19 cellular contexts compared by ENCODE assay signal in the genomic region with DNA sequence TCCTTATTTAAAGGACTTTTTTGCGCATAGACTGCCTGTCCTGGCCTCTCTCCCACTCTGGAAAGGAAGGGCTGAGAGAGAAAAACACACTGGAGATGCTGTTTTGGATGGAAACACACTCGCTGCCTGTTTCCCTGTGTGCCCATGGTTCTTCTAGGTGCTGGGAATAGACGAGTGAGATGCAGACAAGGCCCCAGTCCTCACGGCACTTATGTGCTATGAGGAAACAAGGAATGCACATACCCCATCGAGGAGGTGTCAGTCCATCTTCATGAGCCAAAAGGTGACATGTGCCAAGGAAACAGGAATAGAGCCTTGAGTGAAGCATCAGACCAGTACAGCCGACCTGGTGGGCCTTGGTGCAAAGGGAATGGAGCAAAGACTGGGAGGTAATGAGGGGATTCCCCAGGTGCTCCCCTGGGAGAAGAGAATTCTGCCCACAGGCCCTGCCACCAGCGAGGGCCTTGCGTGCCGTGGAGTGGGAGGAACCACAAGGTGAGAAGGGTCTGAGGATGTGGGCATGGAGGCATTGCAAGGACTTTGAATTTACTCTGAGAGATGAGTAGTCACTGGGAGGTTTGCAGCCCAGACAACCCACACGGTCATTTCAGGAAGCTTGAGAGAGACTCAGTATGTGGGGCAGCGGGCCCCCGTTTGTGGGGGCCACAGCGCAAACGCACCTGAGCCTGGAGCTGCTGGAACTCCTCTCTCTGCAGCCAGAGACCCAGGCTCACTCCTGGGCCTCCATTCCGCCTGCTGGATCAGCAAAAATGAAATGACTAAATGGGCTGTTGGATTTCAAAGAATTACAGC.
DNase-seq lines count a peak whose midpoint lies in the region; ATAC-seq, FAIRE-seq and TF ChIP-seq lines count a peak whose summit lies in the region.
"Had no signal": no experiment of that assay in that cellular context is flagged by ENCODE, and none has a peak within 500 bp of the region (broad histone marks: within the 10 kb centered on the region; RNA-seq: fewer than 3 reads in every experiment).

No MANE protein-coding gene starts in this region.

- no peaks in the 10 kb centered on the region for H4K20me1 ChIP-seq in fibroblast of lung (ENCODE audit: control insufficient read depth, extremely low read depth, insufficient read depth, low read length)

- peak overlapping the region; percentile 79 for H3K4me2 ChIP-seq in fibroblast of lung (ENCODE audit: extremely low read depth, insufficient read depth, low read length)

- DNase-seq in right atrium auricular region (ENCODE audit: low spot score) (no peak), cardiac septum (ENCODE audit: low spot score) (no peak), fibroblast of lung (ENCODE audit: low read depth in 2 of 2) (no peak), psoas muscle (no peak), vagina (ENCODE audit: extremely low spot score in 2 of 2) (no peak), pancreas (no peak), GM13976 (ENCODE audit: low spot score) (no peak)
- DNase-seq: ACHN; activated T-cell treated with anti-CD3 and anti-CD28 coated beads, Interleukin-2, amount 50 U/mL, for 4 hours; COR-L47; naive B cell; NCI-H1105; NCI-H226; stimulated activated CD4-positive, alpha-beta T cell treated with anti-CD3 and anti-CD28 coated beads, Interleukin-4, amount 100 ng/mL, for 4 hours; T-cell had no signal

- H3K4me3 ChIP-seq in right atrium auricular region (no peak overlapping the region), fibroblast of lung (replicated peaks in 1 of 4; ENCODE audit: control extremely low read depth in 1 of 4, insufficient read depth in 1 of 4, low read depth in 3 of 4, low read length in 4 of 4) (no peak overlapping the region), psoas muscle (no peak overlapping the region), vagina (peak overlapping the region in 1 of 2 donors; percentile 13), pancreas (no peak overlapping the region)
- H3K4me3 ChIP-seq: adrenal gland had no signal

- H3K9me3 ChIP-seq in right atrium auricular region = no peaks in the 10 kb centered on the region
- H3K9me3 ChIP-seq in fibroblast of lung (ENCODE audit: control insufficient read depth, insufficient read depth, low read depth, low read length) = no peaks in the 10 kb centered on the region
- no peaks in the 10 kb centered on the region for H3K9me3 ChIP-seq in psoas muscle
- H3K9me3 ChIP-seq in vagina = no peaks in the 10 kb centered on the region
- no peaks in the 10 kb centered on the region for H3K9me3 ChIP-seq in pancreas
- H3K9me3 ChIP-seq: adrenal gland had no signal

- no peak for FAIRE-seq in pancreas (lab: Jason Lieb, UNC)
- FAIRE-seq: islet of Langerhans had no signal

- peak overlapping the region; percentile 44 for H2AFZ ChIP-seq in fibroblast of lung (ENCODE audit: low read length)

- H3K27ac ChIP-seq in right atrium auricular region (peak overlapping the region; percentile 66 to 83), fibroblast of lung (ENCODE audit: insufficient read depth, low read length) (peak overlapping the region; percentile 91), psoas muscle (peak overlapping the region; percentile 78), vagina (peak overlapping the region; percentile 78), pancreas (peak overlapping the region in 2 of 4 donors; percentile 12 to 57)

- TF ChIP-seq CTCF in right atrium auricular region (IDR thresholded peaks at IDR 0.05) (no peak), fibroblast of lung (conservative IDR thresholded peaks at IDR 0.05 in 1 of 2, IDR thresholded peaks at IDR 0.05 in 1 of 2; ENCODE audit: low read depth in 1 of 2, low read length in 2 of 2) (no peak), psoas muscle (IDR thresholded peaks at IDR 0.05) (no peak), vagina (IDR thresholded peaks at IDR 0.05) (no peak), pancreas (IDR thresholded peaks at IDR 0.05) (no peak), GM13976 (IDR thresholded peaks at IDR 0.05; ENCODE audit: borderline replicate concordance, control extremely low read depth, extremely low read depth, insufficient read depth, missing control alignments) (no peak)

- no peaks in the 10 kb centered on the region for H3K79me2 ChIP-seq in fibroblast of lung (ENCODE audit: control insufficient read depth, insufficient read depth, low read length)

- H3K27me3 ChIP-seq in right atrium auricular region (no peaks in the 10 kb centered on the region), fibroblast of lung (ENCODE audit: control insufficient read depth, insufficient read depth, low read length) (no peaks in the 10 kb centered on the region), psoas muscle (ENCODE audit: insufficient read depth in 3 of 3, low read length in 2 of 3) (peaks cover 0 to 2% (median 0%) of the 10 kb centered on the region in 3 donors), vagina (no peaks in the 10 kb centered on the region), pancreas (no peaks in the 10 kb centered on the region)
- H3K27me3 ChIP-seq: adrenal gland had no signal

- H3K36me3 ChIP-seq in right atrium auricular region (no peaks in the 10 kb centered on the region), fibroblast of lung (ENCODE audit: control insufficient read depth, insufficient read depth, low read length) (no peaks in the 10 kb centered on the region), psoas muscle (ENCODE audit: insufficient read depth in 1 of 2, low read depth in 1 of 2) (no peaks in the 10 kb centered on the region), vagina (no peaks in the 10 kb centered on the region), pancreas (no peaks in the 10 kb centered on the region)
- H3K36me3 ChIP-seq: adrenal gland had no signal

- no peak for TF ChIP-seq POLR2A in vagina (IDR thresholded peaks at IDR 0.05)

- 81 to 90% (median 88%) methylated on average over 15 of the region's 15 CpGs for WGBS in psoas muscle, 3 donors
- 90 to 93% methylated on average over 15 of the region's 15 CpGs for WGBS in pancreas, 2 donors

- ATAC-seq in psoas muscle = peak in 1 of 4 donors; percentile 49
- ATAC-seq in pancreas = no peak
- ATAC-seq in HG02870 (IDR thresholded peaks at IDR 0.05; ENCODE audit: unreplicated experiment) = no peak
- ATAC-seq: activated T-cell treated with anti-CD3 and anti-CD28 coated beads, Interleukin-2, amount 50 U/mL, for 4 hours; stimulated activated effector memory CD8-positive, alpha-beta T cell treated with anti-CD3 and anti-CD28 coated beads, Interleukin-12 subunit alpha, Interleukin-12 subunit beta, amount 100 ng/mL, for 72 hours; T-cell had no signal

- intact Hi-C loops in cardiac septum (cut with DNase I) = loop anchor here (5.0 kb wide), 1 partner anchor 316 kb away; no protein-coding TSS in a partner anchor
- intact Hi-C loops in psoas muscle (cut with DNase I) = no loop called here
- intact Hi-C loops in vagina (cut with DNase I) = no loop called here
- intact Hi-C loops in pancreas (cut with DNase I) = no loop called here

- in situ Hi-C loops in GM13976 (cut with MboI; ENCODE audit: low sequenced_read_pairs, unreplicated experiment) = no loop called here

- peak overlapping the region; percentile 58 for H3K9ac ChIP-seq in fibroblast of lung (ENCODE audit: insufficient read depth, low read length)

- H3K4me1 ChIP-seq in right atrium auricular region = peaks cover 0 to 21% of the 10 kb centered on the region in 2 donors
- peaks cover 11% of the 10 kb centered on the region for H3K4me1 ChIP-seq in fibroblast of lung (ENCODE audit: control insufficient read depth, extremely low read depth, insufficient read depth, low read length)
- peaks cover 15% of the 10 kb centered on the region for H3K4me1 ChIP-seq in psoas muscle
- H3K4me1 ChIP-seq in vagina = peaks cover 20% of the 10 kb centered on the region
- H3K4me1 ChIP-seq in pancreas = peaks cover 0 to 4% (median 3%) of the 10 kb centered on the region in 3 donors
- H3K4me1 ChIP-seq: adrenal gland had no signal
